Comparison of ENCODE assay signal across 20 cellular contexts in genomic region chr19:2212861-2213711, GRCh38. TPM values are rescaled to one million over a fixed set of nuclear protein-coding genes. Genes with fewer than 3 reads are reported as not detected.
DNase-seq lines count a peak whose midpoint lies in the region; ATAC-seq and TF ChIP-seq lines count a peak whose summit lies in the region.
"Had no signal": no experiment of that assay in that cellular context is flagged by ENCODE, and none has a peak within 500 bp of the region (broad histone marks: within the 10 kb centered on the region; RNA-seq: fewer than 3 reads in every experiment).

No MANE protein-coding gene starts in this region.

- H3K4me2 ChIP-seq in mammary epithelial cell (ENCODE audit: insufficient read depth, low read depth, low read length) = no peak overlapping the region

- intact Hi-C loops in MCF 10A (cut with micrococcal nuclease) (no loop called here), mammary epithelial cell (cut with micrococcal nuclease) (no loop called here), Right ventricle myocardium superior (cut with DNase I) (no loop called here)
- intact Hi-C loops in naive thymus-derived CD4-positive, alpha-beta T cell (cut with micrococcal nuclease) = no loop called here

- POLR2A ChIA-PET in MCF 10A (lab: Yijun Ruan, JAX) = interaction anchor here (0.6 kb wide), 1 partner anchor 65 kb away, joined by 3 read pairs; no protein-coding TSS in a partner anchor
- POLR2A ChIA-PET in naive thymus-derived CD4-positive, alpha-beta T cell (lab: Charles Lee) = no interaction called here

- H4K20me1 ChIP-seq in mammary epithelial cell (ENCODE audit: insufficient read depth, low read length) = no peaks in the 10 kb centered on the region

- H3K27ac Mint-ChIP-seq in MCF 10A (ENCODE audit: low read depth, unreplicated experiment) = peak overlapping the region; percentile 37
- peak overlapping the region; percentile 64 for H3K27ac Mint-ChIP-seq in endodermal cell
- H3K27ac Mint-ChIP-seq in naive thymus-derived CD4-positive, alpha-beta T cell = peak overlapping the region in 2 of 9 donors; percentile 49 to 72
- H3K27ac Mint-ChIP-seq: activated naive CD8-positive, alpha-beta T cell treated with anti-CD3 and anti-CD28 coated beads, Interleukin-2, amount 10 ng/mL, durations not matched to agents 7 days and 5 days; CD4-positive, CD25-positive, alpha-beta regulatory T cell had no signal

- H3K79me2 ChIP-seq in mammary epithelial cell (ENCODE audit: insufficient read depth, low read length) = no peaks in the 10 kb centered on the region

- H3K27ac ChIP-seq in mammary epithelial cell (ENCODE audit: insufficient read depth, low read depth, low read length) (no peak overlapping the region), endodermal cell (ENCODE audit: low read depth, low read length) (no peak overlapping the region), mucosa of rectum (ENCODE audit: low read depth in 2 of 2, low read length in 2 of 2) (peak overlapping the region; percentile 88 to 91)
- H3K27ac ChIP-seq in naive thymus-derived CD4-positive, alpha-beta T cell (ENCODE audit: low read depth, low read length) = no peak overlapping the region

- no TSS peak for BruUV-seq in MCF 10A (replicated peaks; lab: Mats Ljungman, UMichigan)
- no TSS peak for BruUV-seq in mammary epithelial cell (replicated peaks; lab: Mats Ljungman, UMichigan)

- CTCF ChIA-PET in MCF 10A (lab: Yijun Ruan, JAX) = interaction anchor here (0.6 to 1.2 kb wide), 4 partner anchors 21 to 179 kb away, joined by 3 read pairs; no protein-coding TSS in a partner anchor
- CTCF ChIA-PET in mammary epithelial cell (lab: Charles Lee; ENCODE audit: low non-redundant PET) = interaction anchor here (0.6 kb wide), 1 partner anchor 57 kb away, joined by 17 read pairs; no protein-coding TSS in a partner anchor
- CTCF ChIA-PET in naive thymus-derived CD4-positive, alpha-beta T cell (lab: Charles Lee) = no interaction called here

- H3K27me3 ChIP-seq in mammary epithelial cell (ENCODE audit: insufficient read depth, low read length) (no peaks in the 10 kb centered on the region), endodermal cell (ENCODE audit: control insufficient read depth, insufficient read depth, low read length, poor library complexity, severe bottlenecking) (no peaks in the 10 kb centered on the region), mucosa of rectum (ENCODE audit: control insufficient read depth in 2 of 2, insufficient read depth in 2 of 2, low read length in 2 of 2) (no peaks in the 10 kb centered on the region)
- H3K27me3 ChIP-seq in naive thymus-derived CD4-positive, alpha-beta T cell (ENCODE audit: control insufficient read depth in 2 of 2, insufficient read depth in 2 of 2, low read length in 2 of 2) = no peaks in the 10 kb centered on the region

- H3K4me3 Mint-ChIP-seq in MCF 10A (ENCODE audit: unreplicated experiment) (no peak overlapping the region), endodermal cell (no peak overlapping the region)
- H3K4me3 Mint-ChIP-seq in naive thymus-derived CD4-positive, alpha-beta T cell = no peak overlapping the region
- H3K4me3 Mint-ChIP-seq: activated naive CD8-positive, alpha-beta T cell treated with anti-CD3 and anti-CD28 coated beads, Interleukin-2, amount 10 ng/mL, durations not matched to agents 7 days and 5 days; CD4-positive, CD25-positive, alpha-beta regulatory T cell had no signal

- H3K36me3 ChIP-seq in mammary epithelial cell (ENCODE audit: insufficient read depth, low read length) (peaks cover 22% of the 10 kb centered on the region), endodermal cell (ENCODE audit: control insufficient read depth, insufficient read depth, low read length) (peaks cover 43% of the 10 kb centered on the region), mucosa of rectum (ENCODE audit: control insufficient read depth in 2 of 2, insufficient read depth in 2 of 2, low read length in 2 of 2) (peaks cover 57 to 63% of the 10 kb centered on the region in 2 donors)
- H3K36me3 ChIP-seq in naive thymus-derived CD4-positive, alpha-beta T cell (ENCODE audit: control insufficient read depth in 2 of 3, insufficient read depth in 3 of 3, low read length in 3 of 3) = peaks cover 0 to 98% (median 2%) of the 10 kb centered on the region in 3 experiments

- 90% methylated on average over 16 of the region's 21 CpGs for WGBS in mammary epithelial cell (ENCODE audit: low coverage, missing lambda C conversion rate)
- WGBS in endodermal cell (ENCODE audit: insufficient coverage in 1 of 2, insufficient read length in 1 of 2), 2 experiments = 93 to 94% methylated on average over 20 to 21 of the region's 21 CpGs

- peaks cover 6% of the 10 kb centered on the region for H3K4me1 Mint-ChIP-seq in MCF 10A (ENCODE audit: insufficient read depth, unreplicated experiment)
- no peaks in the 10 kb centered on the region for H3K4me1 Mint-ChIP-seq in endodermal cell
- H3K4me1 Mint-ChIP-seq in naive thymus-derived CD4-positive, alpha-beta T cell = peaks cover 5 to 18% (median 16%) of the 10 kb centered on the region in 7 donors

- H3K36me3 Mint-ChIP-seq in MCF 10A (ENCODE audit: insufficient read depth, unreplicated experiment) = peaks cover 55% of the 10 kb centered on the region
- H3K36me3 Mint-ChIP-seq in endodermal cell (ENCODE audit: low read depth) = peaks cover 42% of the 10 kb centered on the region
- peaks cover 3 to 16% (median 10%) of the 10 kb centered on the region in 5 donors for H3K36me3 Mint-ChIP-seq in naive thymus-derived CD4-positive, alpha-beta T cell

- H3K4me1 ChIP-seq in mammary epithelial cell (ENCODE audit: insufficient read depth, low read length) (no peaks in the 10 kb centered on the region), endodermal cell (ENCODE audit: control insufficient read depth, insufficient read depth, low read length) (no peaks in the 10 kb centered on the region), mucosa of rectum (ENCODE audit: control insufficient read depth in 2 of 2, insufficient read depth in 2 of 2, low read length in 2 of 2) (peaks cover 19 to 33% of the 10 kb centered on the region in 2 donors)
- no peaks in the 10 kb centered on the region for H3K4me1 ChIP-seq in naive thymus-derived CD4-positive, alpha-beta T cell (ENCODE audit: control insufficient read depth in 2 of 2, insufficient read depth in 2 of 2, low read length in 2 of 2)

- dilution Hi-C loops in mammary epithelial cell (cut with HindIII; ENCODE audit: low sequenced_read_pairs) = loop anchor here (5.0 kb wide), 2 partner anchors 96 to 221 kb away; no protein-coding TSS in a partner anchor

- no peak for TF ChIP-seq CTCF in MCF 10A (IDR thresholded peaks at IDR 0.05; ENCODE audit: unreplicated experiment)
- TF ChIP-seq CTCF in mammary epithelial cell (conservative IDR thresholded peaks at IDR 0.05 in 1 of 2, IDR thresholded peaks at IDR 0.05 in 1 of 2; ENCODE audit: extremely low read depth in 1 of 2, insufficient read depth in 1 of 2, low read depth in 1 of 2, low read length in 2 of 2) = no peak
- no peak for TF ChIP-seq CTCF in endodermal cell (conservative IDR thresholded peaks at IDR 0.05)
- no peak for TF ChIP-seq CTCF in foreskin fibroblast (IDR thresholded peaks at IDR 0.05; ENCODE audit: low read depth, low read length)

- ATAC-seq in naive thymus-derived CD4-positive, alpha-beta T cell = no peak
- no peak for ATAC-seq in Right ventricle myocardium superior (ENCODE audit: poor library complexity)

- H3K9me3 ChIP-seq in mammary epithelial cell (replicated peaks; ENCODE audit: insufficient read depth, low read length) = no peaks in the 10 kb centered on the region
- no peaks in the 10 kb centered on the region for H3K9me3 ChIP-seq in endodermal cell (ENCODE audit: control insufficient read depth, low read length)
- no peaks in the 10 kb centered on the region for H3K9me3 ChIP-seq in mucosa of rectum (ENCODE audit: control insufficient read depth in 2 of 2, low read length in 2 of 2)
- no peaks in the 10 kb centered on the region for H3K9me3 ChIP-seq in naive thymus-derived CD4-positive, alpha-beta T cell (ENCODE audit: control insufficient read depth in 2 of 3, low read length in 3 of 3)

- in situ Hi-C loops in mammary epithelial cell (cut with MboI; ENCODE audit: low sequenced_read_pairs in 2 of 2) = no loop called here

- H3K9ac ChIP-seq in mammary epithelial cell (ENCODE audit: insufficient read depth, low read length) (no peak overlapping the region), endodermal cell (ENCODE audit: extremely low read depth, low read length, poor library complexity, severe bottlenecking) (no peak overlapping the region), mucosa of rectum (ENCODE audit: low read depth in 1 of 2, low read length in 2 of 2) (peak overlapping the region; percentile 47 to 49)

- no peak overlapping the region for H3K4me3 ChIP-seq in mammary epithelial cell (replicated peaks in 1 of 3; ENCODE audit: insufficient read depth in 1 of 3, low read depth in 2 of 3, low read length in 3 of 3)
- no peak overlapping the region for H3K4me3 ChIP-seq in endodermal cell (ENCODE audit: low read length)
- peak overlapping the region in 1 of 2 donors; percentile 11 for H3K4me3 ChIP-seq in mucosa of rectum (ENCODE audit: low read length in 2 of 2)
- H3K4me3 ChIP-seq in foreskin fibroblast (ENCODE audit: low read depth in 1 of 2, low read length in 2 of 2) = no peak overlapping the region
- no peak overlapping the region for H3K4me3 ChIP-seq in naive thymus-derived CD4-positive, alpha-beta T cell (ENCODE audit: low read length)

- DNase-seq in MCF 10A (ENCODE audit: unreplicated experiment) = no peak
- DNase-seq in mammary epithelial cell = no peak
- no peak for DNase-seq in endodermal cell
- no peak for DNase-seq in foreskin fibroblast
- no peak for DNase-seq in naive thymus-derived CD4-positive, alpha-beta T cell
- no peak for DNase-seq in Right ventricle myocardium superior
- no peak for DNase-seq in NCI-H748 (lab: John Stamatoyannopoulos, UW; ENCODE audit: unreplicated experiment)
- DNase-seq: activated naive CD8-positive, alpha-beta T cell treated with anti-CD3 and anti-CD28 coated beads, Interleukin-2, amount 10 ng/mL, durations not matched to agents 7 days and 5 days; activated T-cell treated with anti-CD3 and anti-CD28 coated beads, Interleukin-2, amount 50 U/mL, for 1 hour; CD4-positive, CD25-positive, alpha-beta regulatory T cell; DMS79; H7; islet precursor cell; KG1; NCI-H1105; stimulated activated CD4-positive, alpha-beta T cell treated with anti-CD3 and anti-CD28 coated beads, Interleukin-4, amount 100 ng/mL, for 24 hours; SW 1271 had no signal

- no peaks in the 10 kb centered on the region for H3K27me3 Mint-ChIP-seq in MCF 10A (ENCODE audit: insufficient read depth, unreplicated experiment)
- no peaks in the 10 kb centered on the region for H3K27me3 Mint-ChIP-seq in endodermal cell (ENCODE audit: insufficient read depth)
- no peaks in the 10 kb centered on the region for H3K27me3 Mint-ChIP-seq in naive thymus-derived CD4-positive, alpha-beta T cell
- H3K27me3 Mint-ChIP-seq: activated naive CD8-positive, alpha-beta T cell treated with anti-CD3 and anti-CD28 coated beads, Interleukin-2, amount 10 ng/mL, durations not matched to agents 7 days and 5 days; CD4-positive, CD25-positive, alpha-beta regulatory T cell had no signal

- H2AFZ ChIP-seq in mammary epithelial cell (ENCODE audit: low read depth, low read length) = no peak overlapping the region

- H3K9me3 Mint-ChIP-seq in MCF 10A (ENCODE audit: unreplicated experiment) (no peaks in the 10 kb centered on the region), endodermal cell (no peaks in the 10 kb centered on the region)
- H3K9me3 Mint-ChIP-seq in naive thymus-derived CD4-positive, alpha-beta T cell = no peaks in the 10 kb centered on the region
- H3K9me3 Mint-ChIP-seq: activated naive CD8-positive, alpha-beta T cell treated with anti-CD3 and anti-CD28 coated beads, Interleukin-2, amount 10 ng/mL, durations not matched to agents 7 days and 5 days; CD4-positive, CD25-positive, alpha-beta regulatory T cell had no signal

RNA-seq across cellular contexts. Expression of gene PLEKHJ1, which starts 23.0 kb away (rescaled TPM):
- 44.3 and 54.1 TPM in 2 replicates for total RNA-seq in MCF 10A (2022)
- total RNA-seq in mammary epithelial cell = 10 to 100 TPM; 33.0 to 61.5 TPM
- 68.8 TPM for polyA plus RNA-seq in mammary epithelial cell
- 62.8 TPM for polyA minus RNA-seq in mammary epithelial cell
- total RNA-seq in endodermal cell = 100 to 1,000 TPM; 146 to 192 TPM
- 103 TPM for polyA plus RNA-seq in endodermal cell (2013, experiment 1 of 2)
- polyA plus RNA-seq in endodermal cell (2013, experiment 2 of 2) = 96.8 TPM
- total RNA-seq in naive thymus-derived CD4-positive, alpha-beta T cell = 10 to 100 TPM; 32.9 to 65.0 (median 50.2) TPM
- 100 to 1,000 TPM in 1 of 2 donors, 10 to 100 TPM in 1; 79.5 to 123 TPM for polyA plus RNA-seq in naive thymus-derived CD4-positive, alpha-beta T cell
- total RNA-seq in Right ventricle myocardium superior = 59.6 TPM

RNA-seq across cellular contexts. Expression of gene SF3A2, which starts 23.5 kb away (rescaled TPM):
- 101 and 119 TPM in 2 replicates for total RNA-seq in MCF 10A (2022)
- 10 to 100 TPM; 21.0 to 68.9 TPM for total RNA-seq in mammary epithelial cell
- 30.5 TPM for polyA plus RNA-seq in mammary epithelial cell
- polyA minus RNA-seq in mammary epithelial cell = 19.9 TPM
- 100 to 1,000 TPM; 126 to 132 TPM for total RNA-seq in endodermal cell
- 147 TPM for polyA plus RNA-seq in endodermal cell (2013, experiment 1 of 2)
- polyA plus RNA-seq in endodermal cell (2013, experiment 2 of 2) = 122 TPM
- 100 to 1,000 TPM; 131 to 150 (median 133) TPM for total RNA-seq in naive thymus-derived CD4-positive, alpha-beta T cell
- 10 to 100 TPM; 22.3 to 34.5 TPM for polyA plus RNA-seq in naive thymus-derived CD4-positive, alpha-beta T cell
- total RNA-seq in Right ventricle myocardium superior = 30.0 TPM

RNA-seq across cellular contexts. Expression of gene AMH, which starts 36.0 kb away (rescaled TPM):
- total RNA-seq in MCF 10A (2022) (11.9 and 21.2 TPM in 2 replicates), mammary epithelial cell (1 to 10 TPM; 1.2 to 3.1 TPM), endodermal cell (10 to 100 TPM; 20.5 to 35.1 TPM), Right ventricle myocardium superior (0.24 TPM)
- 0.23 TPM for polyA plus RNA-seq in mammary epithelial cell
- polyA minus RNA-seq in mammary epithelial cell = not detected
- 4.8 TPM for polyA plus RNA-seq in endodermal cell (2013, experiment 1 of 2)
- polyA plus RNA-seq in endodermal cell (2013, experiment 2 of 2) = 5.6 TPM
- total RNA-seq in naive thymus-derived CD4-positive, alpha-beta T cell = 10 to 100 TPM in 2 of 5 experiments, 1 to 10 TPM in 2, under 1 TPM in 1; 0.37 to 12.9 (median 4.6) TPM
- not detected for polyA plus RNA-seq in naive thymus-derived CD4-positive, alpha-beta T cell
- polyA plus RNA-seq: CD4-positive, CD25-positive, alpha-beta regulatory T cell had no signal

RNA-seq across cellular contexts. Expression of gene JSRP1, which starts 43.1 kb away (rescaled TPM):
- 0.37 and 0.49 TPM in 2 replicates for total RNA-seq in MCF 10A (2022)
- total RNA-seq in mammary epithelial cell = under 1 TPM in 1 of 2 donors, not detected in 1; 0.38 TPM
- polyA plus RNA-seq in mammary epithelial cell = not detected
- polyA minus RNA-seq in mammary epithelial cell = not detected
- under 1 TPM; 0.66 to 0.89 TPM for total RNA-seq in endodermal cell
- not detected for polyA plus RNA-seq in endodermal cell (2013, experiment 1 of 2)
- not detected for polyA plus RNA-seq in endodermal cell (2013, experiment 2 of 2)
- under 1 TPM in 3 of 5 experiments, not detected in 2; 0.24 to 0.41 (median 0.27) TPM for total RNA-seq in naive thymus-derived CD4-positive, alpha-beta T cell
- under 1 TPM in 1 of 2 donors, not detected in 1; 0.54 TPM for polyA plus RNA-seq in naive thymus-derived CD4-positive, alpha-beta T cell
- 0.35 TPM for total RNA-seq in Right ventricle myocardium superior
- total RNA-seq: fibroblast of lung, H7, omental fat pad had no signal
- polyA plus RNA-seq: fibroblast of lung had no signal

RNA-seq across cellular contexts. Expression of gene DOT1L, which starts 49.4 kb away (rescaled TPM):
- 27.0 and 28.4 TPM in 2 replicates for total RNA-seq in MCF 10A (2022)
- 10 to 100 TPM in 1 of 2 donors, 1 to 10 TPM in 1; 4.3 to 25.6 TPM for total RNA-seq in mammary epithelial cell
- 6.3 TPM for polyA plus RNA-seq in mammary epithelial cell
- 31.7 TPM for polyA minus RNA-seq in mammary epithelial cell
- total RNA-seq in endodermal cell = 100 to 1,000 TPM in 1 of 2 donors, 10 to 100 TPM in 1; 84.3 to 102 TPM
- 78.1 TPM for polyA plus RNA-seq in endodermal cell (2013, experiment 1 of 2)
- polyA plus RNA-seq in endodermal cell (2013, experiment 2 of 2) = 65.1 TPM
- 10 to 100 TPM; 27.8 to 66.1 (median 38.3) TPM for total RNA-seq in naive thymus-derived CD4-positive, alpha-beta T cell
- 1 to 10 TPM in 1 of 2 donors, under 1 TPM in 1; 0.32 to 1.1 TPM for polyA plus RNA-seq in naive thymus-derived CD4-positive, alpha-beta T cell
- total RNA-seq in Right ventricle myocardium superior = 9.6 TPM

Comparison
In these comparisons a context has a peak if more than half of its experiments do, and no peak if none do; other contexts are left out.
1. H3K27ac ChIP-seq: peak in mucosa of rectum (2 of 2); none in mammary epithelial cell (single experiment), endodermal cell (single experiment) and naive thymus-derived CD4-positive, alpha-beta T cell (single experiment).
2. H3K9ac ChIP-seq: peak in mucosa of rectum (2 of 2); none in mammary epithelial cell (single experiment) and endodermal cell (single experiment).